8 cellular contexts compared by ENCODE assay signal in the genomic region with DNA sequence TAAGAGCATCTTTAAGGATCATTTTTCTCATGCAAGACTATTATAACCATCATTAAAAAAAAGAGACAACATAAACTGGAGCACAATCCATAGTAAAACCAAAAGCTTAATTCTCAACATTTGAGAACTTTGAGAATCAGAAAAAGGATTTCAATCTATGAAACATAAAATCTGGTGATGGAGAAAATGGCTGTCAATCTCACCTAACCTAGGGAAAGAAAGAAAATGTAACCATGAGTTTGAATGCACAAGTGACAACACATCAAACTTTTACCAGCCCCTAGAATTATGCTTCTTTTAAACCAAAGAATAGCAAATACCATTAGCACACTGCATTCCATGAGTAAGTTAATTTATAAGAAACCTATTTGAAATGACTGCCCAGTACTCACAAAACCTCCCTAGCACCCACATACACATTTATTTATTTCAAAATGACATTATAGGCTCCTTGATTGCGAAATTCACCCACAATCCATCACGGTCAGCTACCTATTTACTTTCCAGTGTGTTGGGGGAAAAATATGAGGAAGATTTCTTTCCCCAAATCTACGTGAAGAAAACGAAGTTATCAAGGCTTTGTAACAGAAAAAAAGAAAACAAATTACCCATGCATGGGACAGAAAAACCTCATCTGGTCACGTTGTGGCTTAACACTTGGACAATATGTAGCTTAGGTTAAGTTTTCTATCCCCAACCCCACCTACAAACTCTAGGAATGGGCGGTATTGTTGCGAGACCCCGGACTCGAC. TPM values are rescaled to one million over a fixed set of nuclear protein-coding genes. Genes with fewer than 3 reads are reported as not detected.
DNase-seq lines count a peak whose midpoint lies in the region; ATAC-seq and TF ChIP-seq lines count a peak whose summit lies in the region.

No MANE protein-coding gene starts in this region.

- no peaks in the 10 kb centered on the region for H3K9me3 ChIP-seq in HUES64 (ENCODE audit: insufficient read depth, low read depth, low read length)
- H3K9me3 ChIP-seq in thyroid gland: no peaks in the 10 kb centered on the region

- no peaks in the 10 kb centered on the region for H3K27me3 ChIP-seq in HUES64 (ENCODE audit: insufficient read depth, low read length)
- H3K27me3 ChIP-seq in layer of hippocampus (ENCODE audit: control insufficient read depth, insufficient read depth, low read length): no peaks in the 10 kb centered on the region
- H3K27me3 ChIP-seq in thyroid gland: no peaks in the 10 kb centered on the region

- WGBS in HUES64: 0% methylated on average over 5 of the region's 9 CpGs
- WGBS in thyroid gland, 2 donors: 4 to 7% methylated on average over 9 of the region's 9 CpGs

- H3K9ac ChIP-seq in HUES64 (ENCODE audit: low read depth, low read length): peak overlapping the region; percentile 80

- peak overlapping the region; percentile 86 for H3K4me3 ChIP-seq in HUES64 (ENCODE audit: low read length)
- peak overlapping the region; percentile 42 to 85 (median 84) for H3K4me3 ChIP-seq in thyroid gland (replicated peaks in 1 of 3)

- intact Hi-C loops in thyroid gland (cut with DNase I): no loop called here

- ATAC-seq in GM21528 (IDR thresholded peaks at IDR 0.05; ENCODE audit: low FRiP score, unreplicated experiment): no peak

- no peak for TF ChIP-seq POLR2A in thyroid gland (IDR thresholded peaks at IDR 0.05)

- H3K36me3 ChIP-seq in HUES64 (ENCODE audit: insufficient read depth, low read length) (no peaks in the 10 kb centered on the region), thyroid gland (no peaks in the 10 kb centered on the region)

- H3K4me1 ChIP-seq in HUES64 (ENCODE audit: insufficient read depth, low read length) (peaks cover 63% of the 10 kb centered on the region), thyroid gland (peaks cover 0 to 4% of the 10 kb centered on the region in 2 donors)

- H3K27ac ChIP-seq in HUES64 (ENCODE audit: low read depth, low read length) (peak overlapping the region; percentile 83), layer of hippocampus (ENCODE audit: low read depth, low read length) (peak overlapping the region; percentile 88), thyroid gland (peak overlapping the region; percentile 80 to 92 (median 83))

- no peak for TF ChIP-seq CTCF in thyroid gland (IDR thresholded peaks at IDR 0.05)

- peak; percentile 41 for DNase-seq in CD1c-positive myeloid dendritic cell (ENCODE audit: extremely low spot score)
- peak; percentile 42 for DNase-seq in amniotic epithelial cell (ENCODE audit: low read depth)
- no peak for DNase-seq in thyroid gland
- no peak for DNase-seq in NCI-H345 treated with DMSO at 0.1 percent for 48 hours (lab: John Stamatoyannopoulos, UW; ENCODE audit: unreplicated experiment)
- DNase-seq in H4 (ENCODE audit: low spot score): no peak

RNA-seq across cellular contexts. Expression of gene ASCC3, which starts 0.8 kb away (rescaled TPM):
- 40.7 TPM for polyA plus RNA-seq in HUES64 (2013, experiment 1 of 2)
- polyA plus RNA-seq in HUES64 (2013, experiment 2 of 2): 44.4 TPM
- 10 to 100 TPM; 27.3 to 40.1 (median 33.8) TPM for total RNA-seq in thyroid gland
- 19.1 and 22.5 TPM in 2 replicates for total RNA-seq in H4 (2014; rRNA removed; shearing (Covaris generic))

Comparison
In these comparisons a context has a peak if more than half of its experiments do, and no peak if none do; other contexts are left out.
1. DNase-seq: peak in CD1c-positive myeloid dendritic cell (single experiment) and amniotic epithelial cell (single experiment); none in thyroid gland (0 of 2), NCI-H345 treated with DMSO at 0.1 percent for 48 hours (single experiment) and H4 (single experiment).
2. Peak in every context shown above with its lines, with median percentiles within 50 percentile points of each other: H3K27ac ChIP-seq.